In the genomic region with DNA sequence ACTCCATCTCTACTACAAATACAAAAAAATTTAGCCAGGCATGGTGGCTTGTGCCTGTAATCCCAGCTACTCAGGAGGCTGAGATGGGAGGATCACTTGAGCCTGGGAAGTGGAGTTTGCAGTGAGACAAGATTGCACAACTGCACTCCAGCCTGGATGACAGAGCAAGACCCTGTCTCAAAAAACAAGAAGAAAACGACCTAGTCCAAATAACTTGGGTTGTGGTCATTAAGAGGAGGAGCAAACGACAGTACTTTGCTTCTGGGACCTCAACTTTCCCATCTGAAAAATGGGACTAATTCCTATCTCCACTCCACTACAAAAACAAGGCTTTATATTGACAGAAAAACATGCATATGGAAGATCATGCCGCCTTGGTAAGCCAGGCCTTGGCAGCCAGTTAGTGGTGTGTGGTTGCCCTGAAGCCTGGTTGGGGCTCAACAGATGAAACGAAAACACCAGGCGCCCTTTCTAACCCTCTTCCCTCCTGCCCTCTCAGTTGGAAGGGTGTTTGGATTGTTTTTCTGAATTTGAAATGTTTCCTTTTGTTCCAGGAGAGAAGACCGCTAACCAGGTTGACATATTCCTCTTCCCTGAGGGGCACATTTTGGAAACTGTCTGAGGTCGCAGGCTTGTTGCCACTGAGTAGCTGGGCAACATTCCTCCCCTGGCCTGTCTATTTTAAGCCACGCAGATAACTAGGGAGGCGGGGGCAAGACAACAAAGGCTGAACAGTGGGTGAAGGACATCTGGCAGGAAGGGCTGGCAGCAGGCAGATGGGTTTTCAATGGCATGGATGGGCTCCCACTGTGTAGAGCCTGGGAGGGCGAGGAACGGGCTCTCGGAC, we compare ENCODE assay signal across 15 cellular contexts. TPM values are rescaled to one million over a fixed set of nuclear protein-coding genes. Genes with fewer than 3 reads are reported as not detected.
DNase-seq lines count a peak whose midpoint lies in the region; ATAC-seq, FAIRE-seq and TF ChIP-seq lines count a peak whose summit lies in the region.
"Had no signal": no experiment of that assay in that cellular context is flagged by ENCODE, and none has a peak within 500 bp of the region (broad histone marks: within the 10 kb centered on the region; RNA-seq: fewer than 3 reads in every experiment).

No MANE protein-coding gene starts in this region.

- no peak overlapping the region for H4K8ac ChIP-seq in H1 (ENCODE audit: extremely low read depth, insufficient read depth, low read length)

- no peaks in the 10 kb centered on the region for H3K23me2 ChIP-seq in H1 (ENCODE audit: low read depth, low read length)

- intact Hi-C loops in pancreas (cut with DNase I): no loop called here

- no peak overlapping the region for H4K5ac ChIP-seq in H1 (ENCODE audit: insufficient read length, low read depth, low read length)

- H3K18ac ChIP-seq in H1 (ENCODE audit: extremely low read depth, low read length): no peak overlapping the region; the same call in 1 of the 2 replicates

- H3K79me2 ChIP-seq in H1 (ENCODE audit: control insufficient read depth in 1 of 2, insufficient read depth in 2 of 2, low read length in 2 of 2): no peaks in the 10 kb centered on the region

- peaks cover 0 to 6% (median 5%) of the 10 kb centered on the region in 4 experiments; a peak in 5 of 7 replicates for H3K4me1 ChIP-seq in H1 (replicated peaks in 1 of 4; ENCODE audit: control insufficient read depth in 3 of 4, insufficient read depth in 4 of 4, low read length in 3 of 4)
- peaks cover 2 to 10% (median 5%) of the 10 kb centered on the region in 3 donors for H3K4me1 ChIP-seq in pancreas
- peaks cover 0 to 6% (median 0%) of the 10 kb centered on the region in 4 donors for H3K4me1 ChIP-seq in Peyer's patch
- H3K4me1 ChIP-seq: lower lobe of right lung had no signal

- 0 out of 2 replicates have a peak overlapping the region, but pooled peaks have one; percentile 32 for H2BK20ac ChIP-seq in H1 (ENCODE audit: low read length)

- H2BK5ac ChIP-seq in H1 (ENCODE audit: low read depth, low read length): peak overlapping the region; percentile 52; the same call in 1 of the 2 replicates

- no peaks in the 10 kb centered on the region for H3K36me3 ChIP-seq in H1 (ENCODE audit: control insufficient read depth in 2 of 4, insufficient read depth in 4 of 4, low read length in 3 of 4)
- no peaks in the 10 kb centered on the region for H3K36me3 ChIP-seq in pancreas
- no peaks in the 10 kb centered on the region for H3K36me3 ChIP-seq in Peyer's patch
- H3K36me3 ChIP-seq: lower lobe of right lung, thoracic aorta, WERI-Rb-1 had no signal

- 42% methylated on average over 12 of the region's 12 CpGs; no CpG with 5 or more reads in 1 of the 2 experiments for WGBS in H1 (ENCODE audit: extremely low coverage in 1 of 2, insufficient coverage in 1 of 2, insufficient read length in 1 of 2, insufficient replicate concordance in 2 of 2, low coverage in 1 of 2, low lambda C conversion rate in 2 of 2, missing lambda C conversion rate in 1 of 2), 2 experiments
- 30 to 31% methylated on average over 12 of the region's 12 CpGs for WGBS in pancreas, 2 donors

- TF ChIP-seq CTCF in H1 (IDR thresholded peaks at IDR 0.05; ENCODE audit: control extremely low read depth in 1 of 3, insufficient read depth in 1 of 3, low read depth in 1 of 3, low read length in 3 of 3): no peak
- no peak for TF ChIP-seq CTCF in pancreas (IDR thresholded peaks at IDR 0.05)
- TF ChIP-seq CTCF in Peyer's patch (IDR thresholded peaks at IDR 0.05): no peak

- no peak overlapping the region; the same call in 1 of the 2 replicates for H2BK15ac ChIP-seq in H1 (ENCODE audit: low read length)

- no peak overlapping the region for H2BK120ac ChIP-seq in H1 (replicated peaks; ENCODE audit: low read depth, low read length)

- no peak overlapping the region for H4K91ac ChIP-seq in H1 (replicated peaks; ENCODE audit: insufficient read length, low read length)

- H2AK5ac ChIP-seq in H1 (ENCODE audit: low read depth, low read length): no peak overlapping the region

- H3K9ac ChIP-seq in H1 (replicated peaks in 1 of 4; ENCODE audit: extremely low read depth in 1 of 4, low read depth in 3 of 4, low read length in 3 of 4): no peak overlapping the region

- no peak overlapping the region for H3K14ac ChIP-seq in H1 (ENCODE audit: insufficient read length)

- H3K4me3 ChIP-seq in H1 (ENCODE audit: extremely low read depth in 1 of 4, insufficient read depth in 2 of 4, low read depth in 3 of 4, low read length in 4 of 4) (no peak overlapping the region), pancreas (no peak overlapping the region), Peyer's patch (no peak overlapping the region)
- H3K4me3 ChIP-seq: lower lobe of right lung, thoracic aorta had no signal

- TF ChIP-seq POLR2A in H1 (IDR thresholded peaks at IDR 0.05; ENCODE audit: control extremely low read depth in 1 of 2, low read depth in 2 of 2, low read length in 2 of 2) (no peak), Peyer's patch (IDR thresholded peaks at IDR 0.05) (no peak)

- H2BK12ac ChIP-seq in H1 (ENCODE audit: low read depth, low read length): 0 out of 2 replicates have a peak overlapping the region, but pooled peaks have one; percentile 68

- H3K4ac ChIP-seq in H1 (replicated peaks; ENCODE audit: insufficient read length, low read depth, low read length): no peak overlapping the region

- TF ChIP-seq RAD21 in H1 (IDR thresholded peaks at IDR 0.05 in 1 of 2, conservative IDR thresholded peaks at IDR 0.05 in 1 of 2; ENCODE audit: low read depth in 2 of 2, low read length in 2 of 2): no peak

- peak; percentile 58 to 95 (median 82) for ATAC-seq in pancreas
- ATAC-seq in GM21619 (IDR thresholded peaks at IDR 0.05; ENCODE audit: unreplicated experiment): no peak

- H3K27me3 ChIP-seq in H1 (replicated peaks in 1 of 4; ENCODE audit: control insufficient read depth in 3 of 4, extremely low read depth in 1 of 4, insufficient read depth in 3 of 4, low read length in 3 of 4) (no peaks in the 10 kb centered on the region), pancreas (no peaks in the 10 kb centered on the region), Peyer's patch (no peaks in the 10 kb centered on the region)

- CTCF ChIA-PET in H1 (lab: Charles Lee; ENCODE audit: partially characterized antibody): interaction anchor here (0.9 to 1.0 kb wide), 2 partner anchors 24 to 29 kb away, joined by 3 to 4 read pairs; no protein-coding TSS in a partner anchor

- FAIRE-seq in H1 (lab: Jason Lieb, UNC): peak; percentile 32
- FAIRE-seq in pancreas (lab: Jason Lieb, UNC): no peak
- FAIRE-seq: GM18507 had no signal

- no peak overlapping the region for H3K27ac ChIP-seq in H1 (ENCODE audit: low read depth, low read length)
- H3K27ac ChIP-seq in pancreas: peak overlapping the region in 2 of 4 donors; percentile 10 to 28
- peak overlapping the region in 2 of 4 donors; percentile 50 to 78 for H3K27ac ChIP-seq in Peyer's patch
- H3K27ac ChIP-seq: lower lobe of right lung, thoracic aorta, WERI-Rb-1 had no signal

- no peaks in the 10 kb centered on the region for H3K79me1 ChIP-seq in H1 (ENCODE audit: low read depth, low read length)

- H3K23ac ChIP-seq in H1 (ENCODE audit: insufficient read length): no peak overlapping the region

- H3K56ac ChIP-seq in H1 (replicated peaks; ENCODE audit: insufficient read length, low read depth, low read length): no peak overlapping the region

- POLR2A ChIA-PET in H1 (lab: Charles Lee; ENCODE audit: partially characterized antibody): interaction anchor here (0.6 to 1.3 kb wide), 2 partner anchors 12 to 20 kb away, joined by 3 to 4 read pairs; no protein-coding TSS in a partner anchor

- no peak overlapping the region for H2AFZ ChIP-seq in H1 (ENCODE audit: low read length)

- DNase-seq in DMS153 treated with DMSO at 0.1 percent for 48 hours (lab: John Stamatoyannopoulos, UW; ENCODE audit: unreplicated experiment): peak; percentile 47
- DNase-seq in NCI-H2227 treated with DMSO at 0.1 percent for 48 hours (lab: John Stamatoyannopoulos, UW): peak; percentile 73
- no peak for DNase-seq in H1 (ENCODE audit: low read depth in 1 of 2, low spot score in 2 of 2)
- DNase-seq in pancreas: peak in 2 of 6 donors; percentile 26 to 44
- no peak for DNase-seq in OCI-M2 (lab: John Stamatoyannopoulos, UW; ENCODE audit: unreplicated experiment)
- DNase-seq in NCI-H1048 (lab: John Stamatoyannopoulos, UW): no peak
- DNase-seq in Peyer's patch: no peak
- DNase-seq: activated gamma-delta T cell treated with Interleukin-2 at 50 U/mL for 16 hours; CD8-positive, alpha-beta memory T cell; lower lobe of right lung; NK-92 treated with Interleukin-12 subunit alpha and Interleukin-12 subunit beta, amount 100 ng/mL, for 24 hours; WERI-Rb-1 had no signal

- no peaks in the 10 kb centered on the region for H3K9me3 ChIP-seq in H1 (ENCODE audit: insufficient read depth in 2 of 2, low read depth in 1 of 2, low read length in 1 of 2)
- no peaks in the 10 kb centered on the region for H3K9me3 ChIP-seq in pancreas
- no peaks in the 10 kb centered on the region for H3K9me3 ChIP-seq in Peyer's patch
- H3K9me3 ChIP-seq: lower lobe of right lung, thoracic aorta had no signal

- no peaks in the 10 kb centered on the region for H4K20me1 ChIP-seq in H1 (replicated peaks in 1 of 2; ENCODE audit: control insufficient read depth in 1 of 2, insufficient read depth in 2 of 2, low read length in 2 of 2)

- peak in 1 of 2 experiments; percentile 27; a peak in 1 of 3 replicates for TF ChIP-seq EP300 in H1 (IDR thresholded peaks at IDR 0.05; ENCODE audit: borderline replicate concordance in 1 of 2, low read depth in 2 of 2, low read length in 2 of 2)

- peak overlapping the region; percentile 44 to 54 for H3K4me2 ChIP-seq in H1 (ENCODE audit: insufficient read depth in 1 of 2, low read depth in 2 of 2, low read length in 2 of 2)

RNA-seq across cellular contexts. Expression of a gene that starts 13.7 kb away (rescaled TPM):
- total RNA-seq in H1 (2021; fragmentation: NEBNext Ultra II Directional; extraction: Animal tissue kit (Norgen Biotek cat#: 25700)): 11.9 and 13.1 TPM in 2 replicates
- polyA plus RNA-seq in H1 (2011; rRNA removed): 15.7 and 17.2 TPM in 2 replicates
- polyA plus RNA-seq in H1 (2011; cell fraction: cytosol; rRNA removed): 10.8 TPM
- polyA plus RNA-seq in H1 (2011; cell fraction: nucleus; rRNA removed): 12.1 TPM
- 6.6 to 13.4 TPM (median 11.1 TPM) in 4 replicates for polyA plus RNA-seq in H1 (2012, experiment 1 of 2)
- 12.1 TPM for polyA plus RNA-seq in H1 (2012, experiment 2 of 2)
- polyA plus RNA-seq in H1 (2013, experiment 1 of 2): 7.0 TPM
- polyA plus RNA-seq in H1 (2013, experiment 2 of 2): 7.9 TPM
- polyA minus RNA-seq in H1 (2011; rRNA and poly(A)+ RNA removed): 4.0 and 5.7 TPM in 2 replicates
- 8.7 TPM for polyA minus RNA-seq in H1 (2011; cell fraction: cytosol; rRNA and poly(A)+ RNA removed)
- 7.7 TPM for polyA minus RNA-seq in H1 (2011; cell fraction: nucleus; rRNA and poly(A)+ RNA removed)
- total RNA-seq in pancreas: 10 to 100 TPM; 13.5 to 20.2 (median 17.3) TPM
- polyA plus RNA-seq in pancreas: 10 to 100 TPM; 27.4 to 30.1 TPM
- total RNA-seq in Peyer's patch: 10 to 100 TPM; 49.5 to 92.8 (median 58.4) TPM

RNA-seq across cellular contexts. Expression of a gene that starts 56.6 kb away (rescaled TPM):
- total RNA-seq in H1 (2021; fragmentation: NEBNext Ultra II Directional; extraction: Animal tissue kit (Norgen Biotek cat#: 25700)): 6.3 and 8.0 TPM in 2 replicates
- polyA plus RNA-seq in H1 (2011; rRNA removed): 3.8 and 5.0 TPM in 2 replicates
- polyA plus RNA-seq in H1 (2011; cell fraction: cytosol; rRNA removed): 4.0 TPM
- polyA plus RNA-seq in H1 (2011; cell fraction: nucleus; rRNA removed): 7.8 TPM
- 1.7 to 3.8 TPM (median 3.3 TPM) in 4 replicates for polyA plus RNA-seq in H1 (2012, experiment 1 of 2)
- polyA plus RNA-seq in H1 (2012, experiment 2 of 2): 3.3 TPM
- 3.2 TPM for polyA plus RNA-seq in H1 (2013, experiment 1 of 2)
- polyA plus RNA-seq in H1 (2013, experiment 2 of 2): 3.4 TPM
- 6.1 and 7.9 TPM in 2 replicates for polyA minus RNA-seq in H1 (2011; rRNA and poly(A)+ RNA removed)
- 6.6 TPM for polyA minus RNA-seq in H1 (2011; cell fraction: cytosol; rRNA and poly(A)+ RNA removed)
- 9.2 TPM for polyA minus RNA-seq in H1 (2011; cell fraction: nucleus; rRNA and poly(A)+ RNA removed)
- 1 to 10 TPM; 1.3 to 4.8 (median 2.7) TPM for total RNA-seq in pancreas
- 1 to 10 TPM; 4.9 to 6.7 TPM for polyA plus RNA-seq in pancreas
- total RNA-seq in Peyer's patch: 10 to 100 TPM in 3 of 4 donors, 1 to 10 TPM in 1; 8.8 to 29.7 (median 17.4) TPM

Comparison
In these comparisons a context has a peak if more than half of its experiments do, and no peak if none do; other contexts are left out.
1. DNase-seq: peak in DMS153 treated with DMSO at 0.1 percent for 48 hours (single experiment) and NCI-H2227 treated with DMSO at 0.1 percent for 48 hours (single experiment); none in H1 (0 of 2), OCI-M2 (single experiment), NCI-H1048 (single experiment) and Peyer's patch (0 of 3).